Comparison of ENCODE assay signal across 23 cellular contexts in genomic region chr6:69069881-69070280, GRCh38.
"Had no signal": no experiment of that assay in that cellular context is flagged by ENCODE, and none has a peak within 500 bp of the region (broad histone marks: within the 10 kb centered on the region; RNA-seq: fewer than 3 reads in every experiment).

No MANE protein-coding gene starts in this region.

- H3K9me3 ChIP-seq: adrenal gland, SJCRH30 had no signal

- ATAC-seq: activated CD8-positive, alpha-beta T cell treated with anti-CD3 and anti-CD28 coated beads, Interleukin-2, amount 10 ng/mL, durations not matched to agents 7 days and 5 days; WTC11 had no signal

- H3K36me3 ChIP-seq: adrenal gland, SJCRH30 had no signal

- H3K36me3 Mint-ChIP-seq: activated naive CD8-positive, alpha-beta T cell treated with anti-CD3 and anti-CD28 coated beads, Interleukin-2, amount 10 ng/mL, durations not matched to agents 7 days and 5 days; WTC11 had no signal

- H3K27me3 Mint-ChIP-seq: activated naive CD8-positive, alpha-beta T cell treated with anti-CD3 and anti-CD28 coated beads, Interleukin-2, amount 10 ng/mL, durations not matched to agents 7 days and 5 days had no signal

- DNase-seq: activated CD4-positive, alpha-beta T cell treated with anti-CD3 and anti-CD28 coated beads for 48 hours; activated CD4-positive, alpha-beta T cell treated with anti-CD3 and anti-CD28 coated beads, Interleukin-2, amount 50 U/mL, for 4 hours; activated CD4-positive, CD25-positive, alpha-beta regulatory T cell treated with anti-CD3 and anti-CD28 coated beads, Interleukin-2, amount 50 U/mL, for 72 hours; activated CD8-positive, alpha-beta memory T cell treated with anti-CD3 and anti-CD28 coated beads, Interleukin-2, amount 50 U/mL, for 48 hours; activated CD8-positive, alpha-beta T cell treated with anti-CD3 and anti-CD28 coated beads, Interleukin-2, amount 10 ng/mL, durations not matched to agents 7 days and 5 days; activated naive CD4-positive, alpha-beta T cell treated with anti-CD3 and anti-CD28 coated beads, Interleukin-2, amount 50 U/mL, for 16 hours; activated naive CD8-positive, alpha-beta T cell treated with anti-CD3 and anti-CD28 coated beads, Interleukin-2, amount 10 ng/mL, durations not matched to agents 7 days and 5 days; activated T-cell treated with anti-CD3 and anti-CD28 coated beads, Interleukin-2, amount 50 U/mL, for 1 hour; adrenal gland; anterior cingulate cortex; cerebellar nuclear complex; Kasumi-1; KBM-7; NCI-H1048; NCI-H1930; NCI-H2107; NCI-H524; PC-9; Right ventricle myocardium superior; RPMI8226; SJCRH30 had no signal

- H3K4me3 ChIP-seq: adrenal gland, PC-9, SJCRH30 had no signal

- H3K4me1 Mint-ChIP-seq: activated naive CD8-positive, alpha-beta T cell treated with anti-CD3 and anti-CD28 coated beads, Interleukin-2, amount 10 ng/mL, durations not matched to agents 7 days and 5 days; WTC11 had no signal

- H3K4me3 Mint-ChIP-seq: activated CD8-positive, alpha-beta T cell treated with anti-CD3 and anti-CD28 coated beads, Interleukin-2, amount 10 ng/mL, durations not matched to agents 7 days and 5 days; activated naive CD8-positive, alpha-beta T cell treated with anti-CD3 and anti-CD28 coated beads, Interleukin-2, amount 10 ng/mL, durations not matched to agents 7 days and 5 days; T-helper 1 cell treated with Interleukin-12 subunit alpha and Interleukin-12 subunit beta and Interleukin-4 antibody, amounts not matched to agents 30 μg/mL and 1 μg/mL, for 36 hours; WTC11 had no signal

- H3K9me3 Mint-ChIP-seq: activated naive CD8-positive, alpha-beta T cell treated with anti-CD3 and anti-CD28 coated beads, Interleukin-2, amount 10 ng/mL, durations not matched to agents 7 days and 5 days; T-helper 1 cell treated with Interleukin-12 subunit alpha and Interleukin-12 subunit beta and Interleukin-4 antibody, amounts not matched to agents 30 μg/mL and 1 μg/mL, for 36 hours; WTC11 had no signal

- H3K27ac ChIP-seq: adrenal gland, PC-9, SJCRH30 had no signal

- H3K27me3 ChIP-seq: adrenal gland, SJCRH30 had no signal

- H3K4me1 ChIP-seq: adrenal gland, SJCRH30 had no signal

- H3K27ac Mint-ChIP-seq: activated CD8-positive, alpha-beta T cell treated with anti-CD3 and anti-CD28 coated beads, Interleukin-2, amount 10 ng/mL, durations not matched to agents 7 days and 5 days; activated naive CD8-positive, alpha-beta T cell treated with anti-CD3 and anti-CD28 coated beads, Interleukin-2, amount 10 ng/mL, durations not matched to agents 7 days and 5 days; T-helper 1 cell treated with Interleukin-12 subunit alpha and Interleukin-12 subunit beta and Interleukin-4 antibody, amounts not matched to agents 30 μg/mL and 1 μg/mL, for 36 hours; WTC11 had no signal
